Comparison of ENCODE assay signal across 23 cellular contexts in genomic region chr10:132845041-132845551, GRCh38. TPM values are rescaled to one million over a fixed set of nuclear protein-coding genes. Genes with fewer than 3 reads are reported as not detected.
A peak's percentile ranks its signal among the peaks of the same experiment; 100 is the strongest.
DNase-seq lines count a peak whose midpoint lies in the region; ATAC-seq and TF ChIP-seq lines count a peak whose summit lies in the region.
"Had no signal": no experiment of that assay in that cellular context is flagged by ENCODE, and none has a peak within 500 bp of the region (broad histone marks: within the 10 kb centered on the region; RNA-seq: fewer than 3 reads in every experiment).

No MANE protein-coding gene starts in this region.

- TF ChIP-seq EP300 in suprapubic skin (IDR thresholded peaks at IDR 0.05): no peak

- H3K36me3 ChIP-seq in Peyer's patch: no peaks in the 10 kb centered on the region
- H3K36me3 ChIP-seq in lower lobe of right lung: no peaks in the 10 kb centered on the region
- no peaks in the 10 kb centered on the region for H3K36me3 ChIP-seq in suprapubic skin
- H3K36me3 ChIP-seq: MG63, SJCRH30 had no signal

- no peaks in the 10 kb centered on the region for H3K27me3 ChIP-seq in Peyer's patch
- peaks cover 40% of the 10 kb centered on the region for H3K27me3 ChIP-seq in lower lobe of right lung (ENCODE audit: low read depth)
- H3K27me3 ChIP-seq in suprapubic skin: peaks cover 54% of the 10 kb centered on the region
- H3K27me3 ChIP-seq: MG63, SJCRH30 had no signal

- no peak for TF ChIP-seq POLR2A in Peyer's patch (IDR thresholded peaks at IDR 0.05)
- TF ChIP-seq POLR2A in suprapubic skin (IDR thresholded peaks at IDR 0.05): no peak

- H3K4me1 ChIP-seq in Peyer's patch: no peaks in the 10 kb centered on the region
- no peaks in the 10 kb centered on the region for H3K4me1 ChIP-seq in lower lobe of right lung
- H3K4me1 ChIP-seq in suprapubic skin: no peaks in the 10 kb centered on the region
- H3K4me1 ChIP-seq: A549, SJCRH30 had no signal

- WGBS in suprapubic skin: 77% methylated on average over 11 of the region's 15 CpGs

- no peak overlapping the region for H3K4me3 ChIP-seq in Peyer's patch
- H3K4me3 ChIP-seq in coronary artery: no peak overlapping the region
- H3K4me3 ChIP-seq in lower lobe of right lung: no peak overlapping the region
- no peak overlapping the region for H3K4me3 ChIP-seq in suprapubic skin
- H3K4me3 ChIP-seq: A549, K562, MG63, PC-9, SJCRH30 had no signal

- peak in 2 of 3 donors; percentile 30 to 44 for DNase-seq in Peyer's patch
- DNase-seq in coronary artery (ENCODE audit: low spot score): peak; percentile 46
- DNase-seq in lower lobe of right lung: peak; percentile 39
- peak; percentile 43 to 63 for DNase-seq in suprapubic skin (ENCODE audit: low spot score in 2 of 2)
- no peak for DNase-seq in activated CD4-positive, alpha-beta T cell treated with anti-CD3 and anti-CD28 coated beads, Interleukin-2, amount 50 U/mL, for 1 hour
- DNase-seq in COLO829 (ENCODE audit: low spot score): no peak
- DNase-seq: DMS53, GDM1, MG63, NCI-H1048, NCI-H1436, NCI-H1930, NCI-H510A, PC-9, SJCRH30 had no signal

- ATAC-seq in lower lobe of right lung: no peak
- ATAC-seq in GM21786 (IDR thresholded peaks at IDR 0.05; ENCODE audit: unreplicated experiment): no peak
- ATAC-seq in GM18909 (IDR thresholded peaks at IDR 0.05; ENCODE audit: poor library complexity, unreplicated experiment): no peak
- ATAC-seq: HepG2, K562 had no signal

- H3K9me3 ChIP-seq in Peyer's patch (peaks cover 0 to 23% (median 7%) of the 10 kb centered on the region in 4 donors), lower lobe of right lung (peaks cover 9% of the 10 kb centered on the region), suprapubic skin (peaks cover 7% of the 10 kb centered on the region)

- intact Hi-C loops in lower lobe of right lung (cut with DNase I): no loop called here

- no peak overlapping the region for H3K27ac ChIP-seq in Peyer's patch
- H3K27ac ChIP-seq in coronary artery: no peak overlapping the region
- H3K27ac ChIP-seq in lower lobe of right lung: no peak overlapping the region
- H3K27ac ChIP-seq in suprapubic skin: no peak overlapping the region
- H3K27ac ChIP-seq: A549, PC-9, SJCRH30 had no signal

- no peak for TF ChIP-seq CTCF in Peyer's patch (IDR thresholded peaks at IDR 0.05)
- no peak for TF ChIP-seq CTCF in coronary artery (IDR thresholded peaks at IDR 0.05)
- no peak for TF ChIP-seq CTCF in lower lobe of right lung (IDR thresholded peaks at IDR 0.05)
- no peak for TF ChIP-seq CTCF in suprapubic skin (IDR thresholded peaks at IDR 0.05)

RNA-seq across cellular contexts. Expression of gene NKX6-2, which starts 59.1 kb away (rescaled TPM):
- total RNA-seq in Peyer's patch (not detected), lower lobe of right lung (not detected), suprapubic skin (not detected)
- total RNA-seq: B cell, HepG2, HT-29, K562, LHCN-M2, PC-9, SJCRH30 had no signal

Comparison
In these comparisons a context has a peak if more than half of its experiments do, and no peak if none do; other contexts are left out.
1. DNase-seq: peak in Peyer's patch (2 of 3), coronary artery (single experiment), lower lobe of right lung (single experiment) and suprapubic skin (2 of 2); none in activated CD4-positive, alpha-beta T cell treated with anti-CD3 and anti-CD28 coated beads, Interleukin-2, amount 50 U/mL, for 1 hour (single experiment) and COLO829 (single experiment).